In genomic region chr15:40806672-40807027, GRCh38 we compare ENCODE assay signal across 9 cellular contexts. TPM values are rescaled to one million over a fixed set of nuclear protein-coding genes. Genes with fewer than 3 reads are reported as not detected.
A peak's percentile ranks its signal among the peaks of the same experiment; 100 is the strongest.
DNase-seq lines count a peak whose midpoint lies in the region; TF ChIP-seq lines count a peak whose summit lies in the region.
"Had no signal": no experiment of that assay in that cellular context is flagged by ENCODE, and none has a peak within 500 bp of the region (broad histone marks: within the 10 kb centered on the region; RNA-seq: fewer than 3 reads in every experiment).

No MANE protein-coding gene starts in this region.

- peaks cover 3% of the 10 kb centered on the region for H3K4me1 ChIP-seq in thymus (ENCODE audit: control insufficient read depth, insufficient read depth, low read length)

- no peaks in the 10 kb centered on the region for H3K9me3 ChIP-seq in thymus (ENCODE audit: control insufficient read depth)

- peaks cover 16% of the 10 kb centered on the region for H3K4me1 Mint-ChIP-seq in activated CD4-positive, alpha-beta T cell treated with anti-CD3 and anti-CD28 coated beads, Interleukin-2, amount 10 ng/mL, durations not matched to agents 24 days and 14 days
- peaks cover 24% of the 10 kb centered on the region for H3K4me1 Mint-ChIP-seq in activated naive CD8-positive, alpha-beta T cell treated with anti-CD3 and anti-CD28 coated beads for 36 hours

- 3% methylated on average over 2 of the region's 2 CpGs for WGBS in thymus

- no peaks in the 10 kb centered on the region for H3K27me3 Mint-ChIP-seq in activated CD4-positive, alpha-beta T cell treated with anti-CD3 and anti-CD28 coated beads, Interleukin-2, amount 10 ng/mL, durations not matched to agents 24 days and 14 days
- no peaks in the 10 kb centered on the region for H3K27me3 Mint-ChIP-seq in activated naive CD8-positive, alpha-beta T cell treated with anti-CD3 and anti-CD28 coated beads for 36 hours

- H3K27ac Mint-ChIP-seq in activated CD4-positive, alpha-beta T cell treated with anti-CD3 and anti-CD28 coated beads, Interleukin-2, amount 10 ng/mL, durations not matched to agents 24 days and 14 days: peak overlapping the region; percentile 96
- H3K27ac Mint-ChIP-seq in activated naive CD8-positive, alpha-beta T cell treated with anti-CD3 and anti-CD28 coated beads for 36 hours: peak overlapping the region; percentile 98

- no peak for DNase-seq in activated CD4-positive, alpha-beta T cell treated with anti-CD3 and anti-CD28 coated beads, Interleukin-2, amount 10 ng/mL, durations not matched to agents 24 days and 14 days
- no peak for DNase-seq in activated CD4-positive, alpha-beta T cell treated with anti-CD3 and anti-CD28 coated beads, Interleukin-2, amount 50 U/mL, for 4 hours
- DNase-seq in activated naive CD8-positive, alpha-beta T cell treated with anti-CD3 and anti-CD28 coated beads for 36 hours: no peak
- DNase-seq in cerebellum (ENCODE audit: low spot score) (no peak), GM13976 (ENCODE audit: low spot score) (no peak)
- no peak for DNase-seq in central memory CD4-positive, alpha-beta T cell

- intact Hi-C loops in activated CD4-positive, alpha-beta T cell treated with anti-CD3 and anti-CD28 coated beads, Interleukin-2, amount 10 ng/mL, durations not matched to agents 24 days and 14 days (cut with micrococcal nuclease): loop anchor here (1.0 to 2.0 kb wide), 7 partner anchors 20 to 310 kb away; partner anchors contain the start of genes INO80, KNL1, RMDN3 and RPUSD2

- H3K9me3 Mint-ChIP-seq in activated CD4-positive, alpha-beta T cell treated with anti-CD3 and anti-CD28 coated beads, Interleukin-2, amount 10 ng/mL, durations not matched to agents 24 days and 14 days: no peaks in the 10 kb centered on the region
- no peaks in the 10 kb centered on the region for H3K9me3 Mint-ChIP-seq in activated naive CD8-positive, alpha-beta T cell treated with anti-CD3 and anti-CD28 coated beads for 36 hours

- H3K36me3 ChIP-seq in thymus (ENCODE audit: control insufficient read depth, insufficient read depth): peaks cover 18% of the 10 kb centered on the region

- peak overlapping the region; percentile 93 for H3K4me3 Mint-ChIP-seq in activated CD4-positive, alpha-beta T cell treated with anti-CD3 and anti-CD28 coated beads, Interleukin-2, amount 10 ng/mL, durations not matched to agents 24 days and 14 days
- peak overlapping the region; percentile 94 for H3K4me3 Mint-ChIP-seq in activated naive CD8-positive, alpha-beta T cell treated with anti-CD3 and anti-CD28 coated beads for 36 hours

- in situ Hi-C loops in GM13976 (cut with MboI; ENCODE audit: low sequenced_read_pairs, unreplicated experiment): no loop called here

- H3K27me3 ChIP-seq in layer of hippocampus (ENCODE audit: control insufficient read depth, insufficient read depth, low read length) (no peaks in the 10 kb centered on the region), thymus (ENCODE audit: control insufficient read depth, insufficient read depth) (no peaks in the 10 kb centered on the region)

- peaks cover 24% of the 10 kb centered on the region for H3K36me3 Mint-ChIP-seq in activated CD4-positive, alpha-beta T cell treated with anti-CD3 and anti-CD28 coated beads, Interleukin-2, amount 10 ng/mL, durations not matched to agents 24 days and 14 days (ENCODE audit: low read depth)
- peaks cover 10% of the 10 kb centered on the region for H3K36me3 Mint-ChIP-seq in activated naive CD8-positive, alpha-beta T cell treated with anti-CD3 and anti-CD28 coated beads for 36 hours

- TF ChIP-seq CTCF in GM13976 (IDR thresholded peaks at IDR 0.05; ENCODE audit: borderline replicate concordance, control extremely low read depth, extremely low read depth, insufficient read depth, missing control alignments): no peak

- H3K4me3 ChIP-seq in thymus (ENCODE audit: low read length): peak overlapping the region; percentile 81

- H3K27ac ChIP-seq in layer of hippocampus (ENCODE audit: low read depth, low read length): peak overlapping the region; percentile 95
- peak overlapping the region; percentile 96 for H3K27ac ChIP-seq in thymus (ENCODE audit: low read depth)

RNA-seq across cellular contexts. Expression of gene ZFYVE19, which starts 0.2 kb away (rescaled TPM):
- 35.6 and 37.6 TPM in 2 replicates for total RNA-seq in activated CD4-positive, alpha-beta T cell treated with anti-CD3 and anti-CD28 coated beads, Interleukin-2, amount 10 ng/mL, durations not matched to agents 24 days and 14 days
- total RNA-seq in activated naive CD8-positive, alpha-beta T cell treated with anti-CD3 and anti-CD28 coated beads for 36 hours: 10 to 100 TPM; 20.1 to 20.8 TPM
- polyA plus RNA-seq in thymus: 43.5 TPM
- total RNA-seq in cerebellum: 15.4 TPM

RNA-seq across cellular contexts. Expression of gene DNAJC17, which starts 0.6 kb away (rescaled TPM):
- 53.8 and 54.3 TPM in 2 replicates for total RNA-seq in activated CD4-positive, alpha-beta T cell treated with anti-CD3 and anti-CD28 coated beads, Interleukin-2, amount 10 ng/mL, durations not matched to agents 24 days and 14 days
- total RNA-seq in activated naive CD8-positive, alpha-beta T cell treated with anti-CD3 and anti-CD28 coated beads for 36 hours: 10 to 100 TPM; 39.8 to 41.7 TPM
- 62.9 TPM for polyA plus RNA-seq in thymus
- total RNA-seq in cerebellum: 15.3 TPM

RNA-seq across cellular contexts. Expression of gene PPP1R14D, which starts 21.9 kb away (rescaled TPM):
- not detected in 2 replicates for total RNA-seq in activated CD4-positive, alpha-beta T cell treated with anti-CD3 and anti-CD28 coated beads, Interleukin-2, amount 10 ng/mL, durations not matched to agents 24 days and 14 days
- not detected for total RNA-seq in activated naive CD8-positive, alpha-beta T cell treated with anti-CD3 and anti-CD28 coated beads for 36 hours
- 1.2 TPM for polyA plus RNA-seq in thymus
- total RNA-seq in cerebellum: not detected
- total RNA-seq: pulmonary artery endothelial cell had no signal

RNA-seq across cellular contexts. Expression of gene C15orf62, which starts 36.9 kb away (rescaled TPM):
- total RNA-seq in activated CD4-positive, alpha-beta T cell treated with anti-CD3 and anti-CD28 coated beads, Interleukin-2, amount 10 ng/mL, durations not matched to agents 24 days and 14 days: 0.43 and 0.51 TPM in 2 replicates
- total RNA-seq in activated naive CD8-positive, alpha-beta T cell treated with anti-CD3 and anti-CD28 coated beads for 36 hours: under 1 TPM; 0.43 to 0.50 TPM
- 1.8 TPM for polyA plus RNA-seq in thymus
- total RNA-seq in cerebellum: 0.27 TPM

RNA-seq across cellular contexts. Expression of gene SPINT1, which starts 37.2 kb away (rescaled TPM):
- total RNA-seq in activated CD4-positive, alpha-beta T cell treated with anti-CD3 and anti-CD28 coated beads, Interleukin-2, amount 10 ng/mL, durations not matched to agents 24 days and 14 days: 11.3 and 12.9 TPM in 2 replicates
- 1 to 10 TPM; 3.4 to 3.5 TPM for total RNA-seq in activated naive CD8-positive, alpha-beta T cell treated with anti-CD3 and anti-CD28 coated beads for 36 hours
- 33.8 TPM for polyA plus RNA-seq in thymus
- total RNA-seq in cerebellum: 7.7 TPM
